ENCODE assay signal across 18 cellular contexts in genomic region chr2:95310651-95311050, GRCh38.
"Had no signal": no experiment of that assay in that cellular context is flagged by ENCODE, and none has a peak within 500 bp of the region (broad histone marks: within the 10 kb centered on the region; RNA-seq: fewer than 3 reads in every experiment).

No MANE protein-coding gene starts in this region.

- H3K9me3 ChIP-seq: adrenal gland, right lobe of liver, spleen had no signal

- H3K4me1 ChIP-seq: adrenal gland, spleen had no signal

- H3K36me3 ChIP-seq: adrenal gland, right lobe of liver, spleen had no signal

- H3K27ac ChIP-seq: adrenal gland, epithelial cell of prostate, right lobe of liver, spleen, VCaP had no signal

- ATAC-seq: activated CD8-positive, alpha-beta T cell treated with anti-CD3 and anti-CD28 coated beads, Interleukin-2, amount 10 ng/mL, durations not matched to agents 7 days and 5 days; effector memory CD8-positive, alpha-beta T cell; natural killer cell; right lobe of liver; T-cell had no signal

- H3K27me3 ChIP-seq: adrenal gland, right lobe of liver had no signal

- H3K4me3 ChIP-seq: adrenal gland, lung, right lobe of liver, spleen had no signal

- DNase-seq: activated CD4-positive, alpha-beta T cell treated with anti-CD3 and anti-CD28 coated beads for 4 hours; activated CD8-positive, alpha-beta T cell treated with anti-CD3 and anti-CD28 coated beads, Interleukin-2, amount 10 ng/mL, durations not matched to agents 7 days and 5 days; activated naive CD4-positive, alpha-beta T cell treated with anti-CD3 and anti-CD28 coated beads, Interleukin-2, amount 10 ng/mL, durations not matched to agents 7 days and 5 days; adrenal gland; central memory CD4-positive, alpha-beta T cell; effector memory CD8-positive, alpha-beta T cell; hippocampal formation; natural killer cell; nucleus accumbens; right lobe of liver; spleen; stimulated activated CD4-positive, alpha-beta T cell treated with anti-CD3 and anti-CD28 coated beads, Interleukin-2, amount 100 ng/mL, for 24 hours; stimulated activated naive CD4-positive, alpha-beta T cell; T-cell; T1000 had no signal
